In genomic region chr6:157471895-157472686, GRCh38 we compare ENCODE assay signal across 15 cellular contexts.
"Had no signal": no experiment of that assay in that cellular context is flagged by ENCODE, and none has a peak within 500 bp of the region (broad histone marks: within the 10 kb centered on the region; RNA-seq: fewer than 3 reads in every experiment).

No MANE protein-coding gene starts in this region.

- H3K9me3 Mint-ChIP-seq: activated naive CD4-positive, alpha-beta T cell treated with anti-CD3 and anti-CD28 coated beads, Interleukin-2, amount 50 U/mL, for 72 hours; activated T-cell treated with anti-CD3 and anti-CD28 coated beads, Interleukin-2, amount 50 U/mL, for 24 hours; central memory CD8-positive, alpha-beta T cell; WTC11 had no signal

- H3K4me3 Mint-ChIP-seq: activated CD4-positive, alpha-beta T cell treated with anti-CD3 and anti-CD28 coated beads, Interleukin-2, amount 10 ng/mL, durations not matched to agents 7 days and 5 days; activated T-cell treated with anti-CD3 and anti-CD28 coated beads, Interleukin-2, amount 50 U/mL, for 24 hours; brain; central memory CD8-positive, alpha-beta T cell; mesothelial cell of epicardium; WTC11 had no signal

- H3K36me3 ChIP-seq: suprapubic skin had no signal

- H3K9me3 ChIP-seq: suprapubic skin had no signal

- ATAC-seq: activated naive CD4-positive, alpha-beta T cell treated with anti-CD3 and anti-CD28 coated beads, Interleukin-2, amount 50 U/mL, for 72 hours; stimulated activated naive CD8-positive, alpha-beta T cell treated with anti-CD3 and anti-CD28 coated beads, Interleukin-15, Interleukin-2, amounts not matched to agents 100 U/mL and 50 U/mL, for 24 hours; WTC11 had no signal

- DNase-seq: activated CD4-positive, alpha-beta T cell treated with anti-CD3 and anti-CD28 coated beads, Interleukin-2, amount 10 ng/mL, durations not matched to agents 7 days and 5 days; activated effector memory CD4-positive, alpha-beta T cell treated with Interleukin-2 at 50 U/mL for 16 hours; activated T-cell treated with anti-CD3 and anti-CD28 coated beads, Interleukin-2, amount 50 U/mL, for 24 hours; amygdala; effector memory CD4-positive, alpha-beta T cell; stimulated activated CD4-positive, alpha-beta T cell treated with anti-CD3 and anti-CD28 coated beads, Interleukin-2, amount 100 ng/mL, for 48 hours; stimulated activated naive CD8-positive, alpha-beta T cell treated with anti-CD3 and anti-CD28 coated beads, Interleukin-15, Interleukin-2, amounts not matched to agents 100 U/mL and 50 U/mL, for 24 hours had no signal

- H3K27me3 ChIP-seq: suprapubic skin had no signal

- H3K36me3 Mint-ChIP-seq: WTC11 had no signal

- H3K27ac Mint-ChIP-seq: activated CD4-positive, alpha-beta T cell treated with anti-CD3 and anti-CD28 coated beads, Interleukin-2, amount 10 ng/mL, durations not matched to agents 7 days and 5 days; activated T-cell treated with anti-CD3 and anti-CD28 coated beads, Interleukin-2, amount 50 U/mL, for 24 hours; mesothelial cell of epicardium; WTC11 had no signal

- H3K27ac ChIP-seq: epithelial cell of prostate, parathyroid adenoma, suprapubic skin had no signal

- H3K4me1 Mint-ChIP-seq: brain had no signal

- H3K4me3 ChIP-seq: suprapubic skin had no signal
